Comparison of ENCODE assay signal across 9 cellular contexts in the genomic region with DNA sequence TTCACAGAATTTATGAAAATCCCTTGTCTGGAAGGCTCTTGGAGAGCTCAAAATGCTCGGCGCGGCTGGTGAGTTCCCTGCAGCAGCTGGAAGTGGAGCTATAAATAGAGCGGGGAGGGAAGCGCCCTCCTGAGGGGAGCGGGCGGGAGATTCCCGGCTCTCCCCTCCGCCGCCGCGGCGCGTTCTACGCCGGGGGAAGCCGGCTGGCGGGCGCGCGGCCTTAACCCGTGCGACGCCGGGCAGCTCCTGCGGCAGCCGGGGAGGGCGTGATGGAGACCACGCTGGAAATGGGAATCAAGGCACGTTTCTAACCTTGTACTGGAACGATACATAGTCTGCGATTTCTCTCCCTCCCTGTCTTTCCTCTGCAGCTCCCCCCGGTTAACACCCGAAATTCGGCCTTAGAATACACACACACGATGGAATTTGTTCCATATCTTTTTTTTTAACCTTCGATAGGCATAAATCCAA.
DNase-seq lines count a peak whose midpoint lies in the region; ATAC-seq and TF ChIP-seq lines count a peak whose summit lies in the region.
"Had no signal": no experiment of that assay in that cellular context is flagged by ENCODE, and none has a peak within 500 bp of the region (broad histone marks: within the 10 kb centered on the region; RNA-seq: fewer than 3 reads in every experiment).

No MANE protein-coding gene starts in this region.

- H3K27ac ChIP-seq in iPS-18a (ENCODE audit: low read length) (no peak overlapping the region), skeletal muscle tissue (ENCODE audit: low read depth, low read length) (peak overlapping the region; percentile 70)

- H3K9me3 ChIP-seq in iPS-18a (ENCODE audit: control insufficient read depth, low read depth, low read length) (no peaks in the 10 kb centered on the region), skeletal muscle tissue (ENCODE audit: control insufficient read depth in 3 of 3, low read length in 3 of 3) (no peaks in the 10 kb centered on the region)

- no peak for ATAC-seq in GM21423 (IDR thresholded peaks at IDR 0.05; ENCODE audit: unreplicated experiment)

- no peaks in the 10 kb centered on the region for H3K36me3 ChIP-seq in iPS-18a (ENCODE audit: control insufficient read depth, low read depth, low read length)
- no peaks in the 10 kb centered on the region for H3K36me3 ChIP-seq in skeletal muscle tissue (ENCODE audit: control insufficient read depth in 3 of 3, insufficient read depth in 3 of 3, low read length in 3 of 3)

- H3K27me3 ChIP-seq in iPS-18a (ENCODE audit: control insufficient read depth, insufficient read depth, low read length) (peaks cover 44% of the 10 kb centered on the region), skeletal muscle tissue (ENCODE audit: control insufficient read depth in 3 of 3, insufficient read depth in 3 of 3, low read length in 3 of 3) (peaks cover 0 to 6% (median 0%) of the 10 kb centered on the region in 3 donors)

- in situ Hi-C loops in astrocyte of the cerebellum (cut with HindIII; ENCODE audit: low sequenced_read_pairs): no loop called here

- DNase-seq in NCI-H1092 (lab: John Stamatoyannopoulos, UW): peak; percentile 67
- peak; percentile 26 for DNase-seq in astrocyte of the cerebellum (ENCODE audit: low read depth)
- no peak for DNase-seq in T-helper 9 cell
- DNase-seq in GM19240 (ENCODE audit: insufficient read length, low spot score): no peak
- DNase-seq in NOMO-1 treated with DMSO at 0.1 percent for 48 hours (lab: John Stamatoyannopoulos, UW; ENCODE audit: unreplicated experiment): no peak
- DNase-seq: naive B cell had no signal

- H3K4me3 ChIP-seq in astrocyte of the cerebellum (ENCODE audit: low read depth, low read length) (peak overlapping the region; percentile 42), iPS-18a (ENCODE audit: low read length) (peak overlapping the region; percentile 76), skeletal muscle tissue (ENCODE audit: low read length in 3 of 3) (peak overlapping the region; percentile 74 to 85 (median 78))

- no peak for TF ChIP-seq CTCF in astrocyte of the cerebellum (IDR thresholded peaks at IDR 0.05; ENCODE audit: low read depth, low read length, missing control alignments)

- H3K4me1 ChIP-seq in iPS-18a (ENCODE audit: control insufficient read depth, low read depth, low read length): peaks cover 17% of the 10 kb centered on the region
- peaks cover 12 to 34% (median 14%) of the 10 kb centered on the region in 3 donors for H3K4me1 ChIP-seq in skeletal muscle tissue (ENCODE audit: control insufficient read depth in 3 of 3, insufficient read depth in 3 of 3, low read length in 3 of 3)

- H3K9ac ChIP-seq in iPS-18a (ENCODE audit: low read length) (peak overlapping the region; percentile 50), skeletal muscle tissue (ENCODE audit: low read depth in 1 of 3, low read length in 3 of 3) (peak overlapping the region; percentile 63 to 79 (median 72))

Comparison
In these comparisons a context has a peak if more than half of its experiments do, and no peak if none do; other contexts are left out.
1. DNase-seq: peak in NCI-H1092 (single experiment) and astrocyte of the cerebellum (single experiment); none in T-helper 9 cell (single experiment), GM19240 (single experiment) and NOMO-1 treated with DMSO at 0.1 percent for 48 hours (single experiment).
2. Peak in every context shown above with its lines, with median percentiles within 50 percentile points of each other: H3K4me3 ChIP-seq.